ENCODE assay signal across 8 cellular contexts in the genomic region with DNA sequence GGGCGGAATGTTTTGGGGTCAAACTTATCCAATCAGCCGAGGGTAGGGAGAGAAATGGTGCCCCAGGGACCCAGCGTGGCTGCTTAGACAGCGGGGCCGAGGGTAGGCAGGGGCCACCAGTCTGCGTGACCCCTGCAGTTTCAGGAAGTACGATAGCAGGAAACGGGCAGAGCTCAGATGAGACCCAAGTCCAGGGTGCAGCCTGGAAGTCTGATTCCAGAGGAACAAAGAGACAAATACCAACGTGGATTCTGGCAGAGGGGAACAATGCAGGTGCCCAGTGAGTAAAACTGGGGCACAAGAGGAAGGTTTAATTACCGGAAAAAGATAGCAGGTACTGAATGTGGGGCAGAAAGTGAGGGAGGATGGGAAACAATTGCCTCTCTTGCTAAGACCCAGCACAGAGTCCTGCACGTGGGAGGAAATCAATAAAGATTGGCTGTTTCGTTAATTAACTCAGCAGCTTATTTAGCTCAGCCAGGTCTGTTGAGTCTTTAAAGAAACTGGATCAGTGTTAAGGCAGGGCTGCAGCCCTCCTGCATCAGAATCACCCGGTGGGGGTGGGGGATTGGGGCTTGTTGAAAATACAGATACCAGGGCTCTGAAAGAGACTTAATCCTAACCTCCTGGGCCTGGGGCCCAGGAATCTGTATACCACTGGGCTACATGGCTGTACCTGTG. TPM values are rescaled to one million over a fixed set of nuclear protein-coding genes. Genes with fewer than 3 reads are reported as not detected.
DNase-seq lines count a peak whose midpoint lies in the region; ATAC-seq and TF ChIP-seq lines count a peak whose summit lies in the region.

No MANE protein-coding gene starts in this region.

- no peaks in the 10 kb centered on the region for H3K27me3 ChIP-seq in CD8-positive, alpha-beta T cell (ENCODE audit: insufficient read depth, low read length)
- no peaks in the 10 kb centered on the region for H3K27me3 ChIP-seq in effector memory CD4-positive, alpha-beta T cell (replicated peaks; ENCODE audit: control insufficient read depth, insufficient read depth, low read length, poor library complexity, severe bottlenecking)

- no peak overlapping the region for H3K4me3 ChIP-seq in CD8-positive, alpha-beta T cell (ENCODE audit: low read depth, low read length)
- no peak overlapping the region for H3K4me3 ChIP-seq in effector memory CD4-positive, alpha-beta T cell (ENCODE audit: insufficient read depth, low read depth, low read length, poor library complexity, severe bottlenecking)

- POLR2A ChIA-PET in CD8-positive, alpha-beta T cell (lab: Charles Lee), result interaction anchor here (1.0 to 1.3 kb wide), 2 partner anchors 9 to 98 kb away, joined by 3 read pairs; no protein-coding TSS in a partner anchor

- H3K9me3 ChIP-seq in CD8-positive, alpha-beta T cell (ENCODE audit: low read length), result no peaks in the 10 kb centered on the region
- H3K9me3 ChIP-seq in effector memory CD4-positive, alpha-beta T cell (ENCODE audit: control insufficient read depth, low read length), result no peaks in the 10 kb centered on the region

- H3K27ac ChIP-seq in CD8-positive, alpha-beta T cell (ENCODE audit: low read depth, low read length), result no peak overlapping the region
- no peak overlapping the region for H3K27ac ChIP-seq in effector memory CD4-positive, alpha-beta T cell (ENCODE audit: insufficient read depth, low read length, poor library complexity, severe bottlenecking)

- peak overlapping the region; percentile 71 for H3K4me3 Mint-ChIP-seq in CD8-positive, alpha-beta T cell
- H3K4me3 Mint-ChIP-seq in mesothelial cell of epicardium, result no peak overlapping the region

- intact Hi-C loops in CD8-positive, alpha-beta T cell (cut with DNase I, micrococcal nuclease), result no loop called here

- no peak for DNase-seq in CD8-positive, alpha-beta T cell
- DNase-seq in activated T-cell treated with anti-CD3 and anti-CD28 coated beads, Interleukin-2, amount 50 U/mL, for 48 hours, result peak; percentile 35 to 36
- DNase-seq in mesothelial cell of epicardium (ENCODE audit: low spot score in 2 of 2, unreplicated experiment in 2 of 2), result no peak
- no peak for DNase-seq in NCI-H1105 treated with DMSO at 0.1 percent for 48 hours (lab: John Stamatoyannopoulos, UW)
- DNase-seq in effector memory CD4-positive, alpha-beta T cell, result no peak

- no peaks in the 10 kb centered on the region for H3K9me3 Mint-ChIP-seq in CD8-positive, alpha-beta T cell
- no peaks in the 10 kb centered on the region for H3K9me3 Mint-ChIP-seq in mesothelial cell of epicardium

- no peaks in the 10 kb centered on the region for H3K36me3 Mint-ChIP-seq in CD8-positive, alpha-beta T cell
- no peaks in the 10 kb centered on the region for H3K36me3 Mint-ChIP-seq in mesothelial cell of epicardium

- TF ChIP-seq CTCF in CD8-positive, alpha-beta T cell (IDR thresholded peaks at IDR 0.05), result no peak
- no peak for TF ChIP-seq CTCF in mesothelial cell of epicardium (IDR thresholded peaks at IDR 0.05; ENCODE audit: unreplicated experiment)

- H3K27me3 Mint-ChIP-seq in CD8-positive, alpha-beta T cell (ENCODE audit: low read depth), result no peaks in the 10 kb centered on the region
- H3K27me3 Mint-ChIP-seq in mesothelial cell of epicardium (ENCODE audit: low read depth), result no peaks in the 10 kb centered on the region

- H3K4me1 Mint-ChIP-seq in CD8-positive, alpha-beta T cell (ENCODE audit: low read depth), result peaks cover 52% of the 10 kb centered on the region
- peaks cover 10% of the 10 kb centered on the region for H3K4me1 Mint-ChIP-seq in mesothelial cell of epicardium

- H3K4me1 ChIP-seq in CD8-positive, alpha-beta T cell (ENCODE audit: insufficient read depth, low read length), result peaks cover 40% of the 10 kb centered on the region
- peaks cover 7% of the 10 kb centered on the region for H3K4me1 ChIP-seq in effector memory CD4-positive, alpha-beta T cell (ENCODE audit: control insufficient read depth, insufficient read depth, low read length, poor library complexity, severe bottlenecking)

- ATAC-seq in CD8-positive, alpha-beta T cell, result no peak
- ATAC-seq in HG02588 (IDR thresholded peaks at IDR 0.05; ENCODE audit: unreplicated experiment) (peak; percentile 63), HG03108 (IDR thresholded peaks at IDR 0.05; ENCODE audit: unreplicated experiment) (no peak), HG02571 (IDR thresholded peaks at IDR 0.05; ENCODE audit: unreplicated experiment) (no peak)

- peak overlapping the region; percentile 83 for H3K27ac Mint-ChIP-seq in CD8-positive, alpha-beta T cell
- peak overlapping the region; percentile 4 for H3K27ac Mint-ChIP-seq in mesothelial cell of epicardium

- H3K36me3 ChIP-seq in CD8-positive, alpha-beta T cell (ENCODE audit: insufficient read depth, low read length), result no peaks in the 10 kb centered on the region
- H3K36me3 ChIP-seq in effector memory CD4-positive, alpha-beta T cell (ENCODE audit: control insufficient read depth, insufficient read depth, low read length), result no peaks in the 10 kb centered on the region

- CTCF ChIA-PET in CD8-positive, alpha-beta T cell (lab: Charles Lee), result interaction anchor here (1.2 to 6.8 kb wide), 2 partner anchors 9 to 11 kb away, joined by 3 to 41 read pairs; no protein-coding TSS in a partner anchor

RNA-seq across cellular contexts. Expression of a gene that starts 50.4 kb away (rescaled TPM):
- total RNA-seq in CD8-positive, alpha-beta T cell, result under 1 TPM; 0.43 to 0.50 TPM
- 11.8 to 12.9 TPM (median 12.3 TPM) in 3 replicates for total RNA-seq in mesothelial cell of epicardium

Comparison
In these comparisons a context has a peak if more than half of its experiments do, and no peak if none do; other contexts are left out.
1. DNase-seq: peak in activated T-cell treated with anti-CD3 and anti-CD28 coated beads, Interleukin-2, amount 50 U/mL, for 48 hours (2 of 2); none in CD8-positive, alpha-beta T cell (0 of 7), mesothelial cell of epicardium (0 of 2), NCI-H1105 treated with DMSO at 0.1 percent for 48 hours (single experiment) and effector memory CD4-positive, alpha-beta T cell (0 of 3).